In genomic region chr1:5667513-5668325, GRCh38 we compare ENCODE assay signal across 15 cellular contexts.
DNase-seq lines count a peak whose midpoint lies in the region; ATAC-seq, FAIRE-seq and TF ChIP-seq lines count a peak whose summit lies in the region.
"Had no signal": no experiment of that assay in that cellular context is flagged by ENCODE, and none has a peak within 500 bp of the region (broad histone marks: within the 10 kb centered on the region; RNA-seq: fewer than 3 reads in every experiment).

No MANE protein-coding gene starts in this region.

- intact Hi-C loops in posterior cingulate gyrus (cut with DNase I): no loop called here

- H3K27ac Mint-ChIP-seq in activated CD4-positive, alpha-beta T cell treated with anti-CD3 and anti-CD28 coated beads, Interleukin-2, amount 10 ng/mL, durations not matched to agents 7 days and 5 days: peak overlapping the region; percentile 89
- H3K27ac Mint-ChIP-seq: nephron progenitor cell had no signal

- H3K4me3 Mint-ChIP-seq in activated CD4-positive, alpha-beta T cell treated with anti-CD3 and anti-CD28 coated beads, Interleukin-2, amount 10 ng/mL, durations not matched to agents 7 days and 5 days: peak overlapping the region; percentile 67
- peak overlapping the region; percentile 10 for H3K4me3 Mint-ChIP-seq in activated T-cell treated with anti-CD3 and anti-CD28 coated beads, Interleukin-2, amount 50 U/mL, for 4 hours
- H3K4me3 Mint-ChIP-seq: nephron progenitor cell had no signal

- H3K27me3 Mint-ChIP-seq in activated CD4-positive, alpha-beta T cell treated with anti-CD3 and anti-CD28 coated beads, Interleukin-2, amount 10 ng/mL, durations not matched to agents 7 days and 5 days: no peaks in the 10 kb centered on the region
- H3K27me3 Mint-ChIP-seq in activated T-cell treated with anti-CD3 and anti-CD28 coated beads, Interleukin-2, amount 50 U/mL, for 4 hours (ENCODE audit: low read depth): peaks cover 2% of the 10 kb centered on the region

- no peak for TF ChIP-seq POLR2A in NB4 (IDR thresholded peaks at IDR 0.05; ENCODE audit: extremely low read depth, insufficient read length)

- H3K4me3 ChIP-seq in NB4 (ENCODE audit: low read depth, low read length): no peak overlapping the region
- H3K4me3 ChIP-seq: skin epidermis had no signal

- POLR2A ChIA-PET in activated CD4-positive, alpha-beta T cell treated with anti-CD3 and anti-CD28 coated beads, Interleukin-2, amount 10 ng/mL, durations not matched to agents 7 days and 5 days (lab: Charles Lee): no interaction called here

- TF ChIP-seq CTCF in NB4 (IDR thresholded peaks at IDR 0.05; ENCODE audit: low read depth, low read length): no peak

- CTCF ChIA-PET in activated CD4-positive, alpha-beta T cell treated with anti-CD3 and anti-CD28 coated beads, Interleukin-2, amount 10 ng/mL, durations not matched to agents 7 days and 5 days (lab: Charles Lee): interaction anchor here (1.3 kb wide), 1 partner anchor 14 kb away, joined by 3 read pairs; no protein-coding TSS in a partner anchor

- H3K4me1 Mint-ChIP-seq in activated CD4-positive, alpha-beta T cell treated with anti-CD3 and anti-CD28 coated beads, Interleukin-2, amount 10 ng/mL, durations not matched to agents 7 days and 5 days: peaks cover 3% of the 10 kb centered on the region
- peaks cover 6% of the 10 kb centered on the region for H3K4me1 Mint-ChIP-seq in activated T-cell treated with anti-CD3 and anti-CD28 coated beads, Interleukin-2, amount 50 U/mL, for 4 hours (ENCODE audit: low read depth)
- H3K4me1 Mint-ChIP-seq: nephron progenitor cell had no signal

- H3K9me3 Mint-ChIP-seq in activated CD4-positive, alpha-beta T cell treated with anti-CD3 and anti-CD28 coated beads, Interleukin-2, amount 10 ng/mL, durations not matched to agents 7 days and 5 days: peaks cover 2% of the 10 kb centered on the region
- no peaks in the 10 kb centered on the region for H3K9me3 Mint-ChIP-seq in activated T-cell treated with anti-CD3 and anti-CD28 coated beads, Interleukin-2, amount 50 U/mL, for 4 hours

- DNase-seq in activated CD4-positive, alpha-beta T cell treated with anti-CD3 and anti-CD28 coated beads, Interleukin-2, amount 10 ng/mL, durations not matched to agents 7 days and 5 days: no peak
- no peak for DNase-seq in activated CD4-positive, alpha-beta T cell treated with anti-CD3 and anti-CD28 coated beads, Interleukin-2, amount 50 U/mL, for 4 hours
- DNase-seq in NB4 (ENCODE audit: low read depth) (peak; percentile 12), posterior cingulate gyrus (peak in 6 of 10 donors; percentile 28 to 92 (median 60)), GDM1 (lab: John Stamatoyannopoulos, UW) (no peak), RCC 7860 (ENCODE audit: low spot score) (no peak)
- no peak for DNase-seq in activated T-cell treated with anti-CD3 and anti-CD28 coated beads, Interleukin-2, amount 50 U/mL, for 4 hours
- DNase-seq: amniotic stem cell, GF-D8, left cardiac atrium, NCI-H2227 treated with DMSO at 0.1 percent for 48 hours, nephron progenitor cell, trophoblast cell had no signal

- no peak for ATAC-seq in activated T-cell treated with anti-CD3 and anti-CD28 coated beads, Interleukin-2, amount 50 U/mL, for 4 hours
- ATAC-seq in GM21360 (IDR thresholded peaks at IDR 0.05; ENCODE audit: unreplicated experiment): no peak

- no peak for FAIRE-seq in RCC 7860 (lab: Jason Lieb, UNC)

- no peaks in the 10 kb centered on the region for H3K36me3 Mint-ChIP-seq in activated CD4-positive, alpha-beta T cell treated with anti-CD3 and anti-CD28 coated beads, Interleukin-2, amount 10 ng/mL, durations not matched to agents 7 days and 5 days (ENCODE audit: low read depth)
- H3K36me3 Mint-ChIP-seq in activated T-cell treated with anti-CD3 and anti-CD28 coated beads, Interleukin-2, amount 50 U/mL, for 4 hours (ENCODE audit: insufficient read depth): no peaks in the 10 kb centered on the region

Comparison
In these comparisons a context has a peak if more than half of its experiments do, and no peak if none do; other contexts are left out.
1. DNase-seq: peak in NB4 (single experiment) and posterior cingulate gyrus (6 of 10); none in activated CD4-positive, alpha-beta T cell treated with anti-CD3 and anti-CD28 coated beads, Interleukin-2, amount 10 ng/mL, durations not matched to agents 7 days and 5 days (single experiment), activated CD4-positive, alpha-beta T cell treated with anti-CD3 and anti-CD28 coated beads, Interleukin-2, amount 50 U/mL, for 4 hours (0 of 2), activated T-cell treated with anti-CD3 and anti-CD28 coated beads, Interleukin-2, amount 50 U/mL, for 4 hours (single experiment), GDM1 (single experiment) and RCC 7860 (single experiment).